In the genomic region with DNA sequence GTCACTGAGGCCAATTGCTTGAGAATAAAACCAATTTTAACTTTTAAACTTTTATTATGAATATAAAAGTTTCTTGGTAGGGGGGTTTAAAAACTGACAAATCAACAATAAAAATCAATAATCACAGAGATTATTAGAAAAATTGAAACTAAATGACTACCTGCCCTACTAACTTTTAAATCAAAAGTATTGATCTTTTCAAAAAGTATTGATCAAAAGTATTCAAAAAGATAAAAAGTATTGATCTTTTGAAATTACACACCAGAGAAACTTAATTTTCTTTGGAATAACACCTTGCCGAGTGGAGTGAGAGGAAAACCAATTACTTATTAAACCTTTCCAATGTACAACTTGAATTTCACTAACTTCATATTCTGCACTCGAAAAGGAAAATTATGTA, we compare ENCODE assay signal across 9 cellular contexts. TPM values are rescaled to one million over a fixed set of nuclear protein-coding genes. Genes with fewer than 3 reads are reported as not detected.
DNase-seq lines count a peak whose midpoint lies in the region; ATAC-seq, FAIRE-seq and TF ChIP-seq lines count a peak whose summit lies in the region.
"Had no signal": no experiment of that assay in that cellular context is flagged by ENCODE, and none has a peak within 500 bp of the region (broad histone marks: within the 10 kb centered on the region; RNA-seq: fewer than 3 reads in every experiment).

No MANE protein-coding gene starts in this region.

- no peaks in the 10 kb centered on the region for H3K27me3 ChIP-seq in testis

- H3K36me3 ChIP-seq in testis (ENCODE audit: low read depth, missing control alignments): no peaks in the 10 kb centered on the region

- FAIRE-seq in islet of Langerhans (lab: Jason Lieb, UNC): peak; percentile 21

- H3K9me3 Mint-ChIP-seq in activated CD4-positive, alpha-beta T cell treated with anti-CD3 and anti-CD28 coated beads, Interleukin-2, amount 10 ng/mL, durations not matched to agents 7 days and 5 days: no peaks in the 10 kb centered on the region
- H3K9me3 Mint-ChIP-seq in activated naive CD8-positive, alpha-beta T cell treated with anti-CD3 and anti-CD28 coated beads for 36 hours: no peaks in the 10 kb centered on the region

- TF ChIP-seq CTCF in testis (IDR thresholded peaks at IDR 0.05): no peak

- CTCF ChIA-PET in activated CD4-positive, alpha-beta T cell treated with anti-CD3 and anti-CD28 coated beads, Interleukin-2, amount 10 ng/mL, durations not matched to agents 7 days and 5 days (lab: Charles Lee): no interaction called here

- TF ChIP-seq POLR2A in testis (IDR thresholded peaks at IDR 0.05): no peak

- H3K9me3 ChIP-seq in testis: no peaks in the 10 kb centered on the region

- H3K4me3 ChIP-seq in testis: peak overlapping the region; percentile 95 to 97

- H3K4me1 Mint-ChIP-seq in activated CD4-positive, alpha-beta T cell treated with anti-CD3 and anti-CD28 coated beads, Interleukin-2, amount 10 ng/mL, durations not matched to agents 7 days and 5 days: peaks cover 47% of the 10 kb centered on the region
- H3K4me1 Mint-ChIP-seq in activated naive CD8-positive, alpha-beta T cell treated with anti-CD3 and anti-CD28 coated beads for 36 hours: peaks cover 30% of the 10 kb centered on the region

- H3K27me3 Mint-ChIP-seq in activated CD4-positive, alpha-beta T cell treated with anti-CD3 and anti-CD28 coated beads, Interleukin-2, amount 10 ng/mL, durations not matched to agents 7 days and 5 days: no peaks in the 10 kb centered on the region
- no peaks in the 10 kb centered on the region for H3K27me3 Mint-ChIP-seq in activated naive CD8-positive, alpha-beta T cell treated with anti-CD3 and anti-CD28 coated beads for 36 hours

- no peak overlapping the region for H3K27ac ChIP-seq in testis

- WGBS in testis, 2 donors: 32 to 49% methylated on average over 2 of the region's 2 CpGs

- POLR2A ChIA-PET in activated CD4-positive, alpha-beta T cell treated with anti-CD3 and anti-CD28 coated beads, Interleukin-2, amount 10 ng/mL, durations not matched to agents 7 days and 5 days (lab: Charles Lee): no interaction called here

- H3K27ac Mint-ChIP-seq in activated CD4-positive, alpha-beta T cell treated with anti-CD3 and anti-CD28 coated beads, Interleukin-2, amount 10 ng/mL, durations not matched to agents 7 days and 5 days: no peak overlapping the region
- H3K27ac Mint-ChIP-seq in activated naive CD8-positive, alpha-beta T cell treated with anti-CD3 and anti-CD28 coated beads for 36 hours: no peak overlapping the region

- no peak for ATAC-seq in HG03469 (IDR thresholded peaks at IDR 0.05; ENCODE audit: unreplicated experiment)

- H3K4me1 ChIP-seq in testis: peaks cover 8% of the 10 kb centered on the region

- peak overlapping the region; percentile 93 for H3K4me3 Mint-ChIP-seq in activated CD4-positive, alpha-beta T cell treated with anti-CD3 and anti-CD28 coated beads, Interleukin-2, amount 10 ng/mL, durations not matched to agents 7 days and 5 days
- peak overlapping the region; percentile 92 for H3K4me3 Mint-ChIP-seq in activated naive CD8-positive, alpha-beta T cell treated with anti-CD3 and anti-CD28 coated beads for 36 hours

- DNase-seq in activated CD4-positive, alpha-beta T cell treated with anti-CD3 and anti-CD28 coated beads, Interleukin-2, amount 10 ng/mL, durations not matched to agents 7 days and 5 days: no peak
- DNase-seq in activated CD4-positive, alpha-beta T cell treated with anti-CD3 and anti-CD28 coated beads, Interleukin-2, amount 50 U/mL, for 48 hours: no peak
- no peak for DNase-seq in activated naive CD8-positive, alpha-beta T cell treated with anti-CD3 and anti-CD28 coated beads for 36 hours
- no peak for DNase-seq in testis
- no peak for DNase-seq in pons (ENCODE audit: low spot score)
- no peak for DNase-seq in DMS79 treated with DMSO at 0.1 percent for 48 hours (lab: John Stamatoyannopoulos, UW)
- DNase-seq: NK-92 treated with Interleukin-12 subunit alpha and Interleukin-12 subunit beta, amount 100 ng/mL, for 24 hours had no signal

- intact Hi-C loops in testis (cut with DNase I; ENCODE audit: low total_unique reads): loop anchor here (5.0 to 10.0 kb wide), 2 partner anchors 36 to 78 kb away; no protein-coding TSS in a partner anchor

- peaks cover 23% of the 10 kb centered on the region for H3K36me3 Mint-ChIP-seq in activated CD4-positive, alpha-beta T cell treated with anti-CD3 and anti-CD28 coated beads, Interleukin-2, amount 10 ng/mL, durations not matched to agents 7 days and 5 days (ENCODE audit: low read depth)
- peaks cover 18% of the 10 kb centered on the region for H3K36me3 Mint-ChIP-seq in activated naive CD8-positive, alpha-beta T cell treated with anti-CD3 and anti-CD28 coated beads for 36 hours

RNA-seq across cellular contexts. Expression of a gene that starts 2.2 kb away (rescaled TPM):
- 1 to 10 TPM; 9.3 to 9.6 TPM for total RNA-seq in activated CD4-positive, alpha-beta T cell treated with anti-CD3 and anti-CD28 coated beads, Interleukin-2, amount 10 ng/mL, durations not matched to agents 7 days and 5 days
- 10 to 100 TPM; 11.3 to 12.1 TPM for total RNA-seq in activated naive CD8-positive, alpha-beta T cell treated with anti-CD3 and anti-CD28 coated beads for 36 hours
- total RNA-seq in testis: 10 to 100 TPM; 29.4 to 33.3 TPM
- polyA plus RNA-seq in testis (ENCODE audit: insufficient read depth, low read depth, low replicate concordance): 37.3 TPM
